2 cellular contexts compared by ENCODE assay signal in genomic region chr10:79095316-79095715, GRCh38.
TF ChIP-seq lines count a peak whose summit lies in the region.

No MANE protein-coding gene starts in this region.

TF ChIP-seq in WTC11, 78 proteins besides CTCF, POLR2A, EP300 and RAD21:
- TF ChIP-seq RORB (CRISPR knock-in tag; IDR thresholded peaks at IDR 0.05) = no peak
- TF ChIP-seq SOX15 (CRISPR knock-in tag; IDR thresholded peaks at IDR 0.05) = no peak
- no peak for TF ChIP-seq HMGA2 (CRISPR knock-in tag; IDR thresholded peaks at IDR 0.05)
- TF ChIP-seq KAT7 (CRISPR knock-in tag; IDR thresholded peaks at IDR 0.05; ENCODE audit: borderline replicate concordance) = no peak
- TF ChIP-seq ZMAT4 (CRISPR knock-in tag; IDR thresholded peaks at IDR 0.05) = no peak

TF ChIP-seq in HepG2, 621 proteins besides CTCF, POLR2A, EP300 and RAD21:
- TF ChIP-seq ZIK1 (CRISPR knock-in tag; IDR thresholded peaks at IDR 0.05; ENCODE audit: borderline replicate concordance, low read depth) = no peak
- no peak for TF ChIP-seq EZH2 (conservative IDR thresholded peaks at IDR 0.05; ENCODE audit: low read depth, low read length)
- no peak for TF ChIP-seq ZNF17 (CRISPR knock-in tag; IDR thresholded peaks at IDR 0.05)
- no peak for TF ChIP-seq ARNTL (CRISPR knock-in tag; IDR thresholded peaks at IDR 0.05)
TF ChIP-seq in HepG2: peak in this region for 0.
